In genomic region chr7:149027560-149028345, GRCh38 we compare ENCODE assay signal across 1 cellular context.
A peak's percentile ranks its signal among the peaks of the same experiment; 100 is the strongest.
TF ChIP-seq lines count a peak whose summit lies in the region.

No MANE protein-coding gene starts in this region.

TF ChIP-seq in HepG2, 621 proteins besides CTCF, POLR2A, EP300 and RAD21 (continued from another document and continues in another):
- TF ChIP-seq EHMT2 (IDR thresholded peaks at IDR 0.05; ENCODE audit: borderline replicate concordance, low read depth, low read length): no peak
- TF ChIP-seq ZNF280D (CRISPR knock-in tag; IDR thresholded peaks at IDR 0.05): no peak
- TF ChIP-seq SKIL (CRISPR knock-in tag; IDR thresholded peaks at IDR 0.05; ENCODE audit: borderline replicate concordance): no peak
- TF ChIP-seq STAG1 (CRISPR knock-in tag; IDR thresholded peaks at IDR 0.05): no peak
- TF ChIP-seq ZNF607 (CRISPR knock-in tag; IDR thresholded peaks at IDR 0.05; ENCODE audit: borderline replicate concordance): peak; percentile 17; the same call in 1 of the 2 replicates
- TF ChIP-seq UBTF (CRISPR knock-in tag; IDR thresholded peaks at IDR 0.05): no peak
- no peak for TF ChIP-seq NFIB (CRISPR knock-in tag; IDR thresholded peaks at IDR 0.05; ENCODE audit: borderline replicate concordance)
- TF ChIP-seq POLR2G (IDR thresholded peaks at IDR 0.05; ENCODE audit: low read depth, low read length): no peak
- TF ChIP-seq TGIF2 (CRISPR knock-in tag; IDR thresholded peaks at IDR 0.05): no peak
- no peak for TF ChIP-seq ZNF350 (CRISPR knock-in tag; IDR thresholded peaks at IDR 0.05; ENCODE audit: borderline replicate concordance, low read depth)
- no peak; the same call in 1 of the 2 replicates for TF ChIP-seq KLF12 (CRISPR knock-in tag; IDR thresholded peaks at IDR 0.05; ENCODE audit: borderline replicate concordance)
- TF ChIP-seq E2F2 (CRISPR knock-in tag; IDR thresholded peaks at IDR 0.05; ENCODE audit: borderline replicate concordance): no peak
- no peak for TF ChIP-seq NONO (IDR thresholded peaks at IDR 0.05)
- no peak for TF ChIP-seq NONO (CRISPR knock-in tag; conservative IDR thresholded peaks at IDR 0.05)
- 0 out of 2 replicates have a peak, but pooled peaks have one; percentile 25 for TF ChIP-seq ZXDC (CRISPR knock-in tag; IDR thresholded peaks at IDR 0.05)
- no peak for TF ChIP-seq MAZ (IDR thresholded peaks at IDR 0.05; ENCODE audit: borderline replicate concordance, low read depth, low read length)
- TF ChIP-seq MAZ (CRISPR knock-in tag; IDR thresholded peaks at IDR 0.05; ENCODE audit: low read depth): no peak
- no peak for TF ChIP-seq XBP1 (CRISPR knock-in tag; IDR thresholded peaks at IDR 0.05)
- TF ChIP-seq ZNF747 (CRISPR knock-in tag; IDR thresholded peaks at IDR 0.05; ENCODE audit: borderline replicate concordance): no peak
- peak; percentile 72; the same call in 1 of the 2 replicates for TF ChIP-seq ZNF558 (CRISPR knock-in tag; IDR thresholded peaks at IDR 0.05; ENCODE audit: borderline replicate concordance)
- no peak for TF ChIP-seq HHEX (CRISPR knock-in tag; IDR thresholded peaks at IDR 0.05)
- TF ChIP-seq TRIM22 (IDR thresholded peaks at IDR 0.05): no peak
- no peak for TF ChIP-seq ETV5 (CRISPR knock-in tag; IDR thresholded peaks at IDR 0.05; ENCODE audit: borderline replicate concordance)
- TF ChIP-seq TCF7L2 (IDR thresholded peaks at IDR 0.05; ENCODE audit: low read depth, low read length): no peak
- no peak for TF ChIP-seq ISL2 (CRISPR knock-in tag; IDR thresholded peaks at IDR 0.05)
- no peak for TF ChIP-seq ZBTB26 (CRISPR knock-in tag; IDR thresholded peaks at IDR 0.05; ENCODE audit: borderline replicate concordance)
- no peak for TF ChIP-seq NR3C1 (CRISPR knock-in tag; IDR thresholded peaks at IDR 0.05)
- TF ChIP-seq MAF1 (CRISPR knock-in tag; IDR thresholded peaks at IDR 0.05; ENCODE audit: borderline replicate concordance): no peak
- TF ChIP-seq LBX2 (CRISPR knock-in tag; IDR thresholded peaks at IDR 0.05; ENCODE audit: borderline replicate concordance): 0 out of 2 replicates have a peak, but pooled peaks have one; percentile 9
- TF ChIP-seq ARNT (IDR thresholded peaks at IDR 0.05): no peak
- TF ChIP-seq DPF2 (CRISPR knock-in tag; IDR thresholded peaks at IDR 0.05; ENCODE audit: borderline replicate concordance, low read depth): no peak
- TF ChIP-seq NFE2L2 (IDR thresholded peaks at IDR 0.05; ENCODE audit: low read length): no peak
- 0 out of 2 replicates have a peak, but pooled peaks have one; percentile 8 for TF ChIP-seq ZNF234 (CRISPR knock-in tag; conservative IDR thresholded peaks at IDR 0.05)
- TF ChIP-seq ZBTB2 (CRISPR knock-in tag; IDR thresholded peaks at IDR 0.05; ENCODE audit: low read depth): no peak
- TF ChIP-seq ZNF235 (CRISPR knock-in tag; IDR thresholded peaks at IDR 0.05; ENCODE audit: borderline replicate concordance): 0 out of 2 replicates have a peak, but pooled peaks have one; percentile 69
- no peak for TF ChIP-seq CHCHD3 (CRISPR knock-in tag; IDR thresholded peaks at IDR 0.05)
- no peak for TF ChIP-seq ZBTB8A (CRISPR knock-in tag; IDR thresholded peaks at IDR 0.05; ENCODE audit: borderline replicate concordance, low read depth)
- no peak for TF ChIP-seq RXRB (CRISPR knock-in tag; IDR thresholded peaks at IDR 0.05; ENCODE audit: borderline replicate concordance)
- TF ChIP-seq GTF3A (CRISPR knock-in tag; conservative IDR thresholded peaks at IDR 0.05): no peak
- TF ChIP-seq GLI4 (CRISPR knock-in tag; IDR thresholded peaks at IDR 0.05; ENCODE audit: borderline replicate concordance): 0 out of 2 replicates have a peak, but pooled peaks have one; percentile 66
- no peak for TF ChIP-seq ZBTB43 (CRISPR knock-in tag; conservative IDR thresholded peaks at IDR 0.05)
- TF ChIP-seq ZNF879 (CRISPR knock-in tag; IDR thresholded peaks at IDR 0.05): no peak
- 0 out of 2 replicates have a peak, but pooled peaks have one; percentile 39 for TF ChIP-seq NR0B2 (CRISPR knock-in tag; IDR thresholded peaks at IDR 0.05)
- no peak for TF ChIP-seq SRSF4 (IDR thresholded peaks at IDR 0.05; ENCODE audit: low read depth, low read length, poor library complexity, severe bottlenecking)
- no peak for TF ChIP-seq KAT7 (CRISPR knock-in tag; IDR thresholded peaks at IDR 0.05; ENCODE audit: borderline replicate concordance)
- no peak for TF ChIP-seq GATAD2A (CRISPR knock-in tag; IDR thresholded peaks at IDR 0.05)
- no peak for TF ChIP-seq STAT5B (CRISPR knock-in tag; IDR thresholded peaks at IDR 0.05)
- TF ChIP-seq FOXA3 (CRISPR knock-in tag; IDR thresholded peaks at IDR 0.05): no peak
